In genomic region chr20:14922503-14923267, GRCh38 we compare ENCODE assay signal across 16 cellular contexts.
"Had no signal": no experiment of that assay in that cellular context is flagged by ENCODE, and none has a peak within 500 bp of the region (broad histone marks: within the 10 kb centered on the region; RNA-seq: fewer than 3 reads in every experiment).

No MANE protein-coding gene starts in this region.

- H3K79me2 ChIP-seq: hepatocyte had no signal

- H3K27ac ChIP-seq: foreskin keratinocyte, hepatocyte, ovary, upper lobe of left lung, vagina had no signal

- H3K4me3 ChIP-seq: hepatocyte, mucosa of descending colon, ovary, upper lobe of left lung, vagina had no signal

- ATAC-seq: effector memory CD8-positive, alpha-beta T cell; foreskin keratinocyte; mucosa of descending colon; naive thymus-derived CD8-positive, alpha-beta T cell; right cardiac atrium had no signal

- H3K27ac Mint-ChIP-seq: effector memory CD8-positive, alpha-beta T cell; naive thymus-derived CD8-positive, alpha-beta T cell had no signal

- DNase-seq: effector memory CD8-positive, alpha-beta T cell; head of caudate nucleus; kidney; mammary epithelial cell; mucosa of descending colon; naive thymus-derived CD8-positive, alpha-beta T cell; nucleus accumbens; ovary; right cardiac atrium; small intestine; stimulated activated CD4-positive, alpha-beta T cell treated with anti-CD3 and anti-CD28 coated beads, Interleukin-12 subunit alpha, Interleukin-12 subunit beta, amount 100 ng/mL, for 4 hours; stimulated activated naive CD4-positive, alpha-beta T cell treated with Interleukin-2 at 50 U/mL for 16 hours; upper lobe of left lung had no signal

- H3K4me2 ChIP-seq: hepatocyte had no signal

- H3K27me3 ChIP-seq: foreskin keratinocyte, hepatocyte, ovary, upper lobe of left lung, vagina had no signal

- H3K4me1 Mint-ChIP-seq: naive thymus-derived CD8-positive, alpha-beta T cell had no signal

- H3K27me3 Mint-ChIP-seq: effector memory CD8-positive, alpha-beta T cell had no signal

- H2AFZ ChIP-seq: hepatocyte had no signal

- H3K9me3 ChIP-seq: mucosa of descending colon, ovary, upper lobe of left lung, vagina had no signal

- H3K36me3 ChIP-seq: ovary, upper lobe of left lung, vagina had no signal

- FAIRE-seq: kidney, small intestine had no signal

- H3K36me3 Mint-ChIP-seq: naive thymus-derived CD8-positive, alpha-beta T cell had no signal

- H3K4me3 Mint-ChIP-seq: effector memory CD8-positive, alpha-beta T cell; naive thymus-derived CD8-positive, alpha-beta T cell had no signal
